ENCODE assay signal across 1 cellular context in genomic region chr15:48976444-48977088, GRCh38.
TF ChIP-seq lines count a peak whose summit lies in the region.

No MANE protein-coding gene starts in this region.

TF ChIP-seq in HepG2, 621 proteins besides CTCF, POLR2A, EP300 and RAD21 (continued from another document and continues in another):
- TF ChIP-seq ZZZ3 (CRISPR knock-in tag; IDR thresholded peaks at IDR 0.05; ENCODE audit: borderline replicate concordance), result no peak
- no peak for TF ChIP-seq SIX4 (CRISPR knock-in tag; IDR thresholded peaks at IDR 0.05)
- no peak for TF ChIP-seq ZNF879 (CRISPR knock-in tag; IDR thresholded peaks at IDR 0.05)
- no peak for TF ChIP-seq ZNF761 (CRISPR knock-in tag; conservative IDR thresholded peaks at IDR 0.05)
- no peak for TF ChIP-seq NR2F6 (IDR thresholded peaks at IDR 0.05)
- no peak for TF ChIP-seq NR2F6 (CRISPR knock-in tag; IDR thresholded peaks at IDR 0.05)
- TF ChIP-seq ZNF383 (CRISPR knock-in tag; IDR thresholded peaks at IDR 0.05; ENCODE audit: borderline replicate concordance), result no peak
- TF ChIP-seq, protein P1, sequence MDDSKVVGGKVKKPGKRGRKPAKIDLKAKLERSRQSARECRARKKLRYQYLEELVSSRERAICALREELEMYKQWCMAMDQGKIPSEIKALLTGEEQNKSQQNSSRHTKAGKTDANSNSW (CRISPR knock-in tag; IDR thresholded peaks at IDR 0.05; ENCODE audit: borderline replicate concordance), result 0 out of 2 replicates have a peak, but pooled peaks have one; percentile 42
- no peak for TF ChIP-seq RARG (CRISPR knock-in tag; IDR thresholded peaks at IDR 0.05; ENCODE audit: low read depth)
- TF ChIP-seq, protein P2, sequence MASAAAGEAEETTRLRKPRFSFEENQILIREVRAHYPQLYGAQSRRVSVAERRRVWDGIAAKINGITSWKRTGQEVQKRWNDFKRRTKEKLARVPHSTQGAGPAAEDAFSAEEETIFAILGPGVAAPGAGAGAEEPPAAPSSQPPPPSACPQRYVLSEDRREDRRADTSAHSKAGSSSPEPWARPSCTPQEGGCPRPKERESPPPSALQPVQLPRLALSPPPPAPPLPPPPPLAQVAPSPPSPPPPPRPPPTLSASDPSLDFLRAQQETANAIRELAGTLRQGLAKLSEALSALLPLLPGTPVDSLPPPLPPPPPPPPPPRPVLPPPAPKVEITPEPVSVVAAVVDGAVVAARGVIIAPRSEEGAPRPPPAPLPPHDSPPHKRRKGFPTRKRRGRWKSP (CRISPR knock-in tag; IDR thresholded peaks at IDR 0.05), result no peak; the same call in 1 of the 2 replicates
- TF ChIP-seq, protein P3, sequence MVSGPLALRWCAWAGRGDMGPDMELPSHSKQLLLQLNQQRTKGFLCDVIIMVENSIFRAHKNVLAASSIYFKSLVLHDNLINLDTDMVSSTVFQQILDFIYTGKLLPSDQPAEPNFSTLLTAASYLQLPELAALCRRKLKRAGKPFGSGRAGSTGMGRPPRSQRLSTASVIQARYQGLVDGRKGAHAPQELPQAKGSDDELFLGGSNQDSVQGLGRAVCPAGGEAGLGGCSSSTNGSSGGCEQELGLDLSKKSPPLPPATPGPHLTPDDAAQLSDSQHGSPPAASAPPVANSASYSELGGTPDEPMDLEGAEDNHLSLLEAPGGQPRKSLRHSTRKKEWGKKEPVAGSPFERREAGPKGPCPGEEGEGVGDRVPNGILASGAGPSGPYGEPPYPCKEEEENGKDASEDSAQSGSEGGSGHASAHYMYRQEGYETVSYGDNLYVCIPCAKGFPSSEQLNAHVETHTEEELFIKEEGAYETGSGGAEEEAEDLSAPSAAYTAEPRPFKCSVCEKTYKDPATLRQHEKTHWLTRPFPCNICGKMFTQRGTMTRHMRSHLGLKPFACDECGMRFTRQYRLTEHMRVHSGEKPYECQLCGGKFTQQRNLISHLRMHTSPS (CRISPR knock-in tag; IDR thresholded peaks at IDR 0.05; ENCODE audit: low read depth), result no peak
- no peak for TF ChIP-seq RXRA (CRISPR knock-in tag; IDR thresholded peaks at IDR 0.05)
- TF ChIP-seq, protein P4, sequence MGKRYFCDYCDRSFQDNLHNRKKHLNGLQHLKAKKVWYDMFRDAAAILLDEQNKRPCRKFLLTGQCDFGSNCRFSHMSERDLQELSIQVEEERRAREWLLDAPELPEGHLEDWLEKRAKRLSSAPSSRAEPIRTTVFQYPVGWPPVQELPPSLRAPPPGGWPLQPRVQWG (CRISPR knock-in tag; IDR thresholded peaks at IDR 0.05; ENCODE audit: borderline replicate concordance, low read depth), result no peak
- TF ChIP-seq FOXM1 (CRISPR knock-in tag; IDR thresholded peaks at IDR 0.05), result no peak
- no peak for TF ChIP-seq PRMT3 (CRISPR knock-in tag; IDR thresholded peaks at IDR 0.05; ENCODE audit: borderline replicate concordance, low read depth)
- no peak for TF ChIP-seq ZNF766 (CRISPR knock-in tag; IDR thresholded peaks at IDR 0.05; ENCODE audit: borderline replicate concordance)
- no peak for TF ChIP-seq ZNF597 (CRISPR knock-in tag; IDR thresholded peaks at IDR 0.05)
- TF ChIP-seq REST (IDR thresholded peaks at IDR 0.05; ENCODE audit: borderline replicate concordance in 1 of 2, low read depth in 1 of 2, low read length in 2 of 2), result no peak
- TF ChIP-seq AKAP8 (CRISPR knock-in tag; IDR thresholded peaks at IDR 0.05), result no peak
- no peak for TF ChIP-seq ZNF12 (CRISPR knock-in tag; IDR thresholded peaks at IDR 0.05)
- TF ChIP-seq SRSF1 (optimal IDR thresholded peaks at IDR 0.05; ENCODE audit: low read depth, low read length), result no peak
- no peak for TF ChIP-seq SMARCE1 (IDR thresholded peaks at IDR 0.05; ENCODE audit: borderline replicate concordance)
- no peak for TF ChIP-seq ZNF468 (CRISPR knock-in tag; IDR thresholded peaks at IDR 0.05)
- no peak for TF ChIP-seq ZNF367 (CRISPR knock-in tag; IDR thresholded peaks at IDR 0.05; ENCODE audit: borderline replicate concordance)
- no peak for TF ChIP-seq CBFB (CRISPR knock-in tag; IDR thresholded peaks at IDR 0.05)
- TF ChIP-seq ZNF138 (CRISPR knock-in tag; IDR thresholded peaks at IDR 0.05; ENCODE audit: low read depth), result no peak
- TF ChIP-seq ATF4 (CRISPR knock-in tag; IDR thresholded peaks at IDR 0.05), result no peak
- no peak for TF ChIP-seq PRDM4 (CRISPR knock-in tag; IDR thresholded peaks at IDR 0.05; ENCODE audit: borderline replicate concordance)
- TF ChIP-seq ZMAT3 (CRISPR knock-in tag; conservative IDR thresholded peaks at IDR 0.05), result no peak
- no peak for TF ChIP-seq ZNF615 (CRISPR knock-in tag; IDR thresholded peaks at IDR 0.05; ENCODE audit: borderline replicate concordance)
- no peak for TF ChIP-seq PAX8 (CRISPR knock-in tag; IDR thresholded peaks at IDR 0.05; ENCODE audit: borderline replicate concordance)
- TF ChIP-seq GATAD1 (CRISPR knock-in tag; IDR thresholded peaks at IDR 0.05), result no peak
- no peak for TF ChIP-seq HDAC1 (CRISPR knock-in tag; IDR thresholded peaks at IDR 0.05)
- TF ChIP-seq ZNF674 (CRISPR knock-in tag; IDR thresholded peaks at IDR 0.05; ENCODE audit: low read depth), result no peak
- peak; percentile 55; the same call in 1 of the 2 replicates for TF ChIP-seq DMAP1 (CRISPR knock-in tag; IDR thresholded peaks at IDR 0.05)
- no peak for TF ChIP-seq NFE2 (CRISPR knock-in tag; IDR thresholded peaks at IDR 0.05)
- no peak for TF ChIP-seq SNAI1 (CRISPR knock-in tag; IDR thresholded peaks at IDR 0.05; ENCODE audit: borderline replicate concordance)
- TF ChIP-seq CENPBD1 (CRISPR knock-in tag; IDR thresholded peaks at IDR 0.05; ENCODE audit: borderline replicate concordance, low read depth), result no peak
- TF ChIP-seq PCBP2 (optimal IDR thresholded peaks at IDR 0.05; ENCODE audit: low read depth, low read length, poor library complexity, severe bottlenecking), result no peak
- TF ChIP-seq, protein P5, sequence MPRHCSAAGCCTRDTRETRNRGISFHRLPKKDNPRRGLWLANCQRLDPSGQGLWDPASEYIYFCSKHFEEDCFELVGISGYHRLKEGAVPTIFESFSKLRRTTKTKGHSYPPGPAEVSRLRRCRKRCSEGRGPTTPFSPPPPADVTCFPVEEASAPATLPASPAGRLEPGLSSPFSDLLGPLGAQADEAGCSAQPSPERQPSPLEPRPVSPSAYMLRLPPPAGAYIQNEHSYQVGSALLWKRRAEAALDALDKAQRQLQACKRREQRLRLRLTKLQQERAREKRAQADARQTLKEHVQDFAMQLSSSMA (CRISPR knock-in tag; IDR thresholded peaks at IDR 0.05), result no peak
- TF ChIP-seq SOX13 (IDR thresholded peaks at IDR 0.05), result no peak
- 0 out of 4 replicates have a peak, but pooled peaks of 1 of the 2 experiments have one; percentile 1 for TF ChIP-seq SOX13 (CRISPR knock-in tag; conservative IDR thresholded peaks at IDR 0.05 in 1 of 2, IDR thresholded peaks at IDR 0.05 in 1 of 2)
- 0 out of 2 replicates have a peak, but pooled peaks have one; percentile 4 for TF ChIP-seq TP53 (CRISPR knock-in tag; conservative IDR thresholded peaks at IDR 0.05)
- no peak for TF ChIP-seq ZNF552 (CRISPR knock-in tag; IDR thresholded peaks at IDR 0.05; ENCODE audit: borderline replicate concordance)
- no peak for TF ChIP-seq PHF8 (CRISPR knock-in tag; IDR thresholded peaks at IDR 0.05)
- TF ChIP-seq ZNF747 (CRISPR knock-in tag; IDR thresholded peaks at IDR 0.05; ENCODE audit: borderline replicate concordance), result no peak
- TF ChIP-seq KLF9 (CRISPR knock-in tag; IDR thresholded peaks at IDR 0.05; ENCODE audit: low read depth), result no peak
- no peak for TF ChIP-seq USF2 (IDR thresholded peaks at IDR 0.05; ENCODE audit: low read depth, low read length)
- no peak for TF ChIP-seq USF2 (CRISPR knock-in tag; IDR thresholded peaks at IDR 0.05; ENCODE audit: borderline replicate concordance)
- TF ChIP-seq ZNF703 (CRISPR knock-in tag; IDR thresholded peaks at IDR 0.05; ENCODE audit: borderline replicate concordance), result no peak
- no peak for TF ChIP-seq ZFP90 (CRISPR knock-in tag; IDR thresholded peaks at IDR 0.05; ENCODE audit: borderline replicate concordance)
- TF ChIP-seq RAD51 (IDR thresholded peaks at IDR 0.05; ENCODE audit: borderline replicate concordance), result no peak
- no peak for TF ChIP-seq ZNF17 (CRISPR knock-in tag; IDR thresholded peaks at IDR 0.05)
- 0 out of 2 replicates have a peak, but pooled peaks have one; percentile 27 for TF ChIP-seq SP4 (CRISPR knock-in tag; IDR thresholded peaks at IDR 0.05)
- TF ChIP-seq FOXO4 (CRISPR knock-in tag; conservative IDR thresholded peaks at IDR 0.05), result 0 out of 2 replicates have a peak, but pooled peaks have one; percentile 38
- TF ChIP-seq CBX1 (IDR thresholded peaks at IDR 0.05; ENCODE audit: low read depth), result no peak
